ENCODE assay signal across 17 cellular contexts in the genomic region with DNA sequence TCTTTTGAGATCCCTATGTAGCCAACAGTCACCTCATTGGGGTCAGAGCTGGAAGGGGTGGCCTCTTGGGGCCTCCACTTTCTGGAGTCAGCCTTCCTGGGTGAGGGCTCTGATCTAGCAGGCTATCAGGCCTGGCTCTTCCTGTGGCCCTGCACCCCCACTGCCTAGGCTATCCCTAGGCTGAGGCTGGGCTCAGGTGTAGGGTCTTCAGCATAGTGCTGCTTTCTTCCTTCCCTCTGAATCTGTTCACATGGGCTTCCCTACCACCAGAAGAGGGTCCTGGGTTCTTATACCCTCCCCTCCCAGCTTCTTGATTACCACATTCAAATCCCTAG. TPM values are rescaled to one million over a fixed set of nuclear protein-coding genes. Genes with fewer than 3 reads are reported as not detected.
DNase-seq lines count a peak whose midpoint lies in the region; ATAC-seq and TF ChIP-seq lines count a peak whose summit lies in the region.
"Had no signal": no experiment of that assay in that cellular context is flagged by ENCODE, and none has a peak within 500 bp of the region (broad histone marks: within the 10 kb centered on the region; RNA-seq: fewer than 3 reads in every experiment).

No MANE protein-coding gene starts in this region.

- peak overlapping the region; percentile 76 to 99 (median 91) for H3K4me3 ChIP-seq in BLaER1 treated with 17β-estradiol and CSF1 and Interleukin-3, amounts not matched to agents 10 nM and 100 nM
- H3K4me3 ChIP-seq in right lobe of liver = no peak overlapping the region
- H3K4me3 ChIP-seq in breast epithelium = no peak overlapping the region
- no peak overlapping the region for H3K4me3 ChIP-seq in Caco-2 (ENCODE audit: low read depth, low read length)
- H3K4me3 ChIP-seq: uterus had no signal

- DNase-seq in right lobe of liver (no peak), breast epithelium (ENCODE audit: low spot score in 2 of 2) (no peak), OCI-M2 (lab: John Stamatoyannopoulos, UW; ENCODE audit: unreplicated experiment) (no peak), Caco-2 (no peak), hypothalamus (lab: John Stamatoyannopoulos, UW) (no peak)
- DNase-seq: activated CD4-positive, alpha-beta T cell treated with anti-CD3 and anti-CD28 coated beads, Interleukin-2, amount 50 U/mL, for 1 hour; activated naive CD4-positive, alpha-beta T cell treated with anti-CD3 and anti-CD28 coated beads, Interleukin-2, amount 10 ng/mL, durations not matched to agents 7 days and 5 days; cortex of kidney; mammary epithelial cell; NCI-H1048; NCI-H82; uterus had no signal

- no peaks in the 10 kb centered on the region for H3K9me3 ChIP-seq in BLaER1 treated with 17β-estradiol and CSF1 and Interleukin-3, amounts not matched to agents 10 nM and 100 nM (replicated peaks in 1 of 11)
- H3K9me3 ChIP-seq in right lobe of liver = no peaks in the 10 kb centered on the region
- H3K9me3 ChIP-seq in breast epithelium = no peaks in the 10 kb centered on the region
- H3K9me3 ChIP-seq in Caco-2 = no peaks in the 10 kb centered on the region
- H3K9me3 ChIP-seq: uterus had no signal

- H3K36me3 Mint-ChIP-seq in Caco-2 (ENCODE audit: insufficient read depth, unreplicated experiment) = no peaks in the 10 kb centered on the region
- H3K36me3 Mint-ChIP-seq: activated naive CD4-positive, alpha-beta T cell treated with anti-CD3 and anti-CD28 coated beads, Interleukin-2, amount 10 ng/mL, durations not matched to agents 7 days and 5 days had no signal

- TF ChIP-seq CTCF in right lobe of liver (IDR thresholded peaks at IDR 0.05) = no peak
- no peak for TF ChIP-seq CTCF in breast epithelium (IDR thresholded peaks at IDR 0.05)
- no peak for TF ChIP-seq CTCF in Caco-2 (IDR thresholded peaks at IDR 0.05; ENCODE audit: insufficient read depth in 1 of 2, low read depth in 1 of 2, low read length in 1 of 2, severe bottlenecking in 1 of 2, unreplicated experiment in 1 of 2)

- peak overlapping the region; percentile 94 to 100 (median 99) for H3K27ac ChIP-seq in BLaER1 treated with 17β-estradiol and CSF1 and Interleukin-3, amounts not matched to agents 10 nM and 100 nM
- peak overlapping the region in 2 of 3 donors; percentile 63 to 69 for H3K27ac ChIP-seq in right lobe of liver
- no peak overlapping the region for H3K27ac ChIP-seq in breast epithelium
- H3K27ac ChIP-seq: uterus had no signal

- H3K27ac Mint-ChIP-seq in Caco-2 (ENCODE audit: unreplicated experiment) = no peak overlapping the region
- H3K27ac Mint-ChIP-seq: activated naive CD4-positive, alpha-beta T cell treated with anti-CD3 and anti-CD28 coated beads, Interleukin-2, amount 10 ng/mL, durations not matched to agents 7 days and 5 days had no signal

- peaks cover 20 to 69% (median 44%) of the 10 kb centered on the region in 11 experiments for H3K36me3 ChIP-seq in BLaER1 treated with 17β-estradiol and CSF1 and Interleukin-3, amounts not matched to agents 10 nM and 100 nM
- H3K36me3 ChIP-seq in right lobe of liver = no peaks in the 10 kb centered on the region
- no peaks in the 10 kb centered on the region for H3K36me3 ChIP-seq in breast epithelium
- H3K36me3 ChIP-seq in Caco-2 (ENCODE audit: control insufficient read depth, insufficient read depth, low read length) = no peaks in the 10 kb centered on the region
- H3K36me3 ChIP-seq: uterus had no signal

- H4K20me1 ChIP-seq in BLaER1 treated with 17β-estradiol and CSF1 and Interleukin-3, amounts not matched to agents 10 nM and 100 nM = peaks cover 23 to 32% (median 27%) of the 10 kb centered on the region in 11 experiments; a peak in 21 of 22 replicates

- peak; percentile 4 for ATAC-seq in GM19452 (IDR thresholded peaks at IDR 0.05; ENCODE audit: unreplicated experiment)
- ATAC-seq in HG03442 (IDR thresholded peaks at IDR 0.05; ENCODE audit: unreplicated experiment) = peak; percentile 6
- ATAC-seq in right lobe of liver = no peak

- peaks cover 56 to 73% (median 63%) of the 10 kb centered on the region in 10 experiments for H3K4me1 ChIP-seq in BLaER1 treated with 17β-estradiol and CSF1 and Interleukin-3, amounts not matched to agents 10 nM and 100 nM
- H3K4me1 ChIP-seq in right lobe of liver (peaks cover 0 to 2% (median 0%) of the 10 kb centered on the region in 4 donors), breast epithelium (no peaks in the 10 kb centered on the region), Caco-2 (peaks cover 4% of the 10 kb centered on the region; the same call in 1 of the 2 replicates)
- H3K4me1 ChIP-seq: uterus had no signal

- BruUV-seq in Caco-2 (replicated peaks; lab: Mats Ljungman, UMichigan) = no TSS peak

- intact Hi-C loops in right lobe of liver (cut with DNase I) (loop anchor here (5.0 to 10.0 kb wide), 2 partner anchors 46 to 73 kb away; partner anchors contain the start of gene PSMC3 (in 1 of the 2)), breast epithelium (cut with DNase I; ENCODE audit: low total_unique reads) (no loop called here), Caco-2 (cut with micrococcal nuclease; ENCODE audit: unreplicated experiment) (loop anchor here (10.0 kb wide), 1 partner anchor 476 kb away; no protein-coding TSS in a partner anchor)

- no peaks in the 10 kb centered on the region for H3K4me1 Mint-ChIP-seq in Caco-2 (ENCODE audit: low read depth, unreplicated experiment)

- no peak overlapping the region for H3K4me3 Mint-ChIP-seq in Caco-2 (ENCODE audit: unreplicated experiment)
- H3K4me3 Mint-ChIP-seq: activated naive CD4-positive, alpha-beta T cell treated with anti-CD3 and anti-CD28 coated beads, Interleukin-2, amount 10 ng/mL, durations not matched to agents 7 days and 5 days had no signal

- H3K9ac ChIP-seq in BLaER1 treated with 17β-estradiol and CSF1 and Interleukin-3, amounts not matched to agents 10 nM and 100 nM = peak overlapping the region; percentile 95 to 100 (median 99)

- H3K27me3 Mint-ChIP-seq in Caco-2 (ENCODE audit: insufficient read depth, unreplicated experiment) = no peaks in the 10 kb centered on the region

- CTCF ChIA-PET in Caco-2 (lab: Charles Lee) = no interaction called here

- H3K27me3 ChIP-seq in BLaER1 treated with 17β-estradiol and CSF1 and Interleukin-3, amounts not matched to agents 10 nM and 100 nM = no peaks in the 10 kb centered on the region
- H3K27me3 ChIP-seq in right lobe of liver = no peaks in the 10 kb centered on the region
- H3K27me3 ChIP-seq in breast epithelium = no peaks in the 10 kb centered on the region
- no peaks in the 10 kb centered on the region for H3K27me3 ChIP-seq in Caco-2 (replicated peaks; ENCODE audit: control insufficient read depth, insufficient read depth, low read length)
- H3K27me3 ChIP-seq: uterus had no signal

- TF ChIP-seq POLR2A in right lobe of liver (IDR thresholded peaks at IDR 0.05) (no peak), breast epithelium (IDR thresholded peaks at IDR 0.05) (no peak)

- POLR2A ChIA-PET in Caco-2 (lab: Charles Lee) = no interaction called here

- H3K9me3 Mint-ChIP-seq in Caco-2 (ENCODE audit: unreplicated experiment) = no peaks in the 10 kb centered on the region
- H3K9me3 Mint-ChIP-seq: activated naive CD4-positive, alpha-beta T cell treated with anti-CD3 and anti-CD28 coated beads, Interleukin-2, amount 10 ng/mL, durations not matched to agents 7 days and 5 days had no signal

- peak overlapping the region; percentile 90 to 100 (median 98) for H3K4me2 ChIP-seq in BLaER1 treated with 17β-estradiol and CSF1 and Interleukin-3, amounts not matched to agents 10 nM and 100 nM

RNA-seq across cellular contexts. Expression of gene SPI1, which starts 0.5 kb away (rescaled TPM):
- total RNA-seq in right lobe of liver = 10 to 100 TPM in 3 of 6 experiments, 1 to 10 TPM in 3; 7.5 to 29.1 (median 10.1) TPM
- 10 to 100 TPM; 12.5 to 34.9 (median 15.2) TPM for total RNA-seq in breast epithelium
- not detected in 2 replicates for total RNA-seq in Caco-2 (2022)
- total RNA-seq: G401, glomerular endothelial cell, mammary epithelial cell had no signal

RNA-seq across cellular contexts. Expression of gene MYBPC3, which starts 26.3 kb away (rescaled TPM):
- total RNA-seq in right lobe of liver (under 1 TPM in 5 of 6 experiments, not detected in 1; 0.04 to 0.24 (median 0.13) TPM), breast epithelium (under 1 TPM in 2 of 3 donors, not detected in 1; under 0.01 TPM), Caco-2 (2022) (not detected in 2 replicates)
- total RNA-seq: G401, glomerular endothelial cell, mammary epithelial cell had no signal

RNA-seq across cellular contexts. Expression of gene SLC39A13, which starts 29.6 kb away (rescaled TPM):
- total RNA-seq in right lobe of liver = 10 to 100 TPM in 5 of 6 experiments, 1 to 10 TPM in 1; 9.8 to 21.2 (median 13.1) TPM
- total RNA-seq in breast epithelium = 10 to 100 TPM; 42.9 to 58.1 (median 52.8) TPM
- total RNA-seq in Caco-2 (2022) = 27.1 and 30.8 TPM in 2 replicates

RNA-seq across cellular contexts. Expression of gene PSMC3, which starts 47.4 kb away (rescaled TPM):
- total RNA-seq in right lobe of liver = 10 to 100 TPM; 52.5 to 98.1 (median 63.3) TPM
- 100 to 1,000 TPM in 2 of 3 donors, 10 to 100 TPM in 1; 98.5 to 168 (median 144) TPM for total RNA-seq in breast epithelium
- 191 and 196 TPM in 2 replicates for total RNA-seq in Caco-2 (2022)

Comparison
In these comparisons a context has a peak if more than half of its experiments do, and no peak if none do; other contexts are left out.
1. H3K27ac ChIP-seq: peak in BLaER1 treated with 17β-estradiol and CSF1 and Interleukin-3, amounts not matched to agents 10 nM and 100 nM (11 of 11) and right lobe of liver (2 of 3); none in breast epithelium (0 of 2).
2. H3K4me3 ChIP-seq: peak in BLaER1 treated with 17β-estradiol and CSF1 and Interleukin-3, amounts not matched to agents 10 nM and 100 nM (10 of 10); none in right lobe of liver (0 of 3), breast epithelium (0 of 3) and Caco-2 (single experiment).
3. ATAC-seq: peak in GM19452 (single experiment) and HG03442 (single experiment); none in right lobe of liver (0 of 4).